ENCODE assay signal across 8 cellular contexts in genomic region chr6:109237082-109237985, GRCh38.
DNase-seq lines count a peak whose midpoint lies in the region; ATAC-seq lines count a peak whose summit lies in the region.

No MANE protein-coding gene starts in this region.

- H3K4me1 Mint-ChIP-seq in activated naive CD8-positive, alpha-beta T cell (ENCODE audit: low read depth) = peaks cover 14% of the 10 kb centered on the region
- peaks cover 24 to 35% of the 10 kb centered on the region in 2 donors for H3K4me1 Mint-ChIP-seq in natural killer cell treated with Interleukin-12 subunit alpha and Interleukin-12 subunit beta and Interleukin-15 and Interleukin-18, amount 100 ng/mL, for 72 hours (ENCODE audit: low read depth in 2 of 2)

- peak overlapping the region; percentile 41 for H3K27ac Mint-ChIP-seq in activated naive CD8-positive, alpha-beta T cell
- H3K27ac Mint-ChIP-seq in natural killer cell treated with Interleukin-12 subunit alpha and Interleukin-12 subunit beta and Interleukin-15 and Interleukin-18, amount 100 ng/mL, for 72 hours = peak overlapping the region; percentile 80 to 87

- H3K9me3 Mint-ChIP-seq in activated naive CD8-positive, alpha-beta T cell (ENCODE audit: low read depth) = peaks cover 4% of the 10 kb centered on the region
- peaks cover 6% of the 10 kb centered on the region for H3K9me3 Mint-ChIP-seq in natural killer cell treated with Interleukin-12 subunit alpha and Interleukin-12 subunit beta and Interleukin-15 and Interleukin-18, amount 100 ng/mL, for 72 hours

- peaks cover 3% of the 10 kb centered on the region for H3K36me3 Mint-ChIP-seq in activated naive CD8-positive, alpha-beta T cell
- peaks cover 10% of the 10 kb centered on the region for H3K36me3 Mint-ChIP-seq in natural killer cell treated with Interleukin-12 subunit alpha and Interleukin-12 subunit beta and Interleukin-15 and Interleukin-18, amount 100 ng/mL, for 72 hours

- ATAC-seq in natural killer cell treated with Interleukin-12 subunit alpha and Interleukin-12 subunit beta and Interleukin-15 and Interleukin-18, amount 100 ng/mL, for 72 hours = peak; percentile 85 to 92
- no peak for ATAC-seq in GM19324 (IDR thresholded peaks at IDR 0.05; ENCODE audit: low FRiP score, unreplicated experiment)

- DNase-seq in GM03348 (ENCODE audit: low spot score) (peak; percentile 40), LHCN-M2 (ENCODE audit: low read depth) (peak; percentile 34), NCI-H1048 (lab: John Stamatoyannopoulos, UW) (no peak), NCI-H446 (lab: John Stamatoyannopoulos, UW) (no peak), NK-92 (lab: John Stamatoyannopoulos, UW; ENCODE audit: unreplicated experiment) (no peak)
- no peak for DNase-seq in natural killer cell treated with Interleukin-12 subunit alpha and Interleukin-12 subunit beta and Interleukin-15 and Interleukin-18, amount 100 ng/mL, for 72 hours (ENCODE audit: low spot score)

- peak overlapping the region; percentile 38 for H3K4me3 Mint-ChIP-seq in activated naive CD8-positive, alpha-beta T cell
- H3K4me3 Mint-ChIP-seq in natural killer cell treated with Interleukin-12 subunit alpha and Interleukin-12 subunit beta and Interleukin-15 and Interleukin-18, amount 100 ng/mL, for 72 hours = peak overlapping the region; percentile 69

- H3K27me3 Mint-ChIP-seq in activated naive CD8-positive, alpha-beta T cell = no peaks in the 10 kb centered on the region
- no peaks in the 10 kb centered on the region for H3K27me3 Mint-ChIP-seq in natural killer cell treated with Interleukin-12 subunit alpha and Interleukin-12 subunit beta and Interleukin-15 and Interleukin-18, amount 100 ng/mL, for 72 hours

Comparison
In these comparisons a context has a peak if more than half of its experiments do, and no peak if none do; other contexts are left out.
1. DNase-seq: peak in GM03348 (single experiment) and LHCN-M2 (single experiment); none in natural killer cell treated with Interleukin-12 subunit alpha and Interleukin-12 subunit beta and Interleukin-15 and Interleukin-18, amount 100 ng/mL, for 72 hours (single experiment), NCI-H1048 (single experiment), NCI-H446 (0 of 2) and NK-92 (single experiment).